ENCODE assay signal across 32 cellular contexts in genomic region chr3:46831316-46831715, GRCh38. TPM values are rescaled to one million over a fixed set of nuclear protein-coding genes. Genes with fewer than 3 reads are reported as not detected.
"Had no signal": no experiment of that assay in that cellular context is flagged by ENCODE, and none has a peak within 500 bp of the region (broad histone marks: within the 10 kb centered on the region; RNA-seq: fewer than 3 reads in every experiment).

No MANE protein-coding gene starts in this region.

- DNase-seq: activated CD4-positive, alpha-beta T cell treated with anti-CD3 and anti-CD28 coated beads for 1 hour; activated CD4-positive, alpha-beta T cell treated with anti-CD3 and anti-CD28 coated beads for 48 hours; activated CD4-positive, alpha-beta T cell treated with anti-CD3 and anti-CD28 coated beads, Interleukin-2, amount 50 U/mL, for 4 hours; activated CD4-positive, CD25-positive, alpha-beta regulatory T cell; activated CD8-positive, alpha-beta memory T cell treated with anti-CD3 and anti-CD28 coated beads for 24 hours; activated gamma-delta T cell treated with Interleukin-2 at 50 U/mL for 16 hours; activated naive CD4-positive, alpha-beta T cell treated with anti-CD3 and anti-CD28 coated beads for 36 hours; activated T-cell treated with anti-CD3 and anti-CD28 coated beads, Interleukin-2, amount 50 U/mL, for 24 hours; adrenal gland; central memory CD4-positive, alpha-beta T cell; MM.1S; MV-4-11; NCI-H1092; NCI-H1436 treated with DMSO at 0.1 percent for 48 hours; NCI-H1694 treated with DMSO at 0.1 percent for 48 hours; NCI-H2029; NCI-H345; NCI-H524 treated with DMSO at 0.1 percent for 48 hours; SHP77; SJCRH30; T1000; WERI-Rb-1 had no signal

- H3K4me1 ChIP-seq: adrenal gland, SJCRH30 had no signal

- H3K36me3 ChIP-seq: adrenal gland, SJCRH30, WERI-Rb-1 had no signal

- ATAC-seq: activated naive CD4-positive, alpha-beta T cell treated with anti-CD3 and anti-CD28 coated beads, Interleukin-2, amount 50 U/mL, for 72 hours; Panc1 had no signal

- H3K4me3 ChIP-seq: adrenal gland, SJCRH30, SK-N-MC had no signal

- H3K9me3 ChIP-seq: adrenal gland, SJCRH30 had no signal

- H3K4me2 ChIP-seq: KMS-11 had no signal

- H3K27ac ChIP-seq: adrenal gland, KMS-11, SJCRH30, SK-N-MC, WERI-Rb-1 had no signal

- H3K27me3 ChIP-seq: adrenal gland, SJCRH30 had no signal

RNA-seq across cellular contexts. Expression of gene MYL3, which starts 31.9 kb away (rescaled TPM):
- total RNA-seq: activated naive CD4-positive, alpha-beta T cell treated with anti-CD3 and anti-CD28 coated beads for 36 hours; activated naive CD4-positive, alpha-beta T cell treated with anti-CD3 and anti-CD28 coated beads, Interleukin-2, amount 50 U/mL, for 72 hours; bronchial epithelial cell; LHCN-M2; NCI-H460; RPMI7951; SJCRH30; T-helper 1 cell treated with Interleukin-12 subunit alpha and Interleukin-12 subunit beta and Interleukin-4 antibody, amounts not matched to agents 30 ng/mL and 1 ng/mL, for 36 hours; T-helper 2 cell treated with Interferon-gamma antibody and Interleukin-4, amounts not matched to agents 100 ng/mL and 5 ng/mL, for 36 hours had no signal

RNA-seq across cellular contexts. Expression of gene PTH1R, which starts 46.2 kb away (rescaled TPM):
- total RNA-seq: activated naive CD4-positive, alpha-beta T cell treated with anti-CD3 and anti-CD28 coated beads for 36 hours; activated naive CD4-positive, alpha-beta T cell treated with anti-CD3 and anti-CD28 coated beads, Interleukin-2, amount 50 U/mL, for 72 hours; bronchial epithelial cell; RPMI7951; T-helper 1 cell treated with Interleukin-12 subunit alpha and Interleukin-12 subunit beta and Interleukin-4 antibody, amounts not matched to agents 30 ng/mL and 1 ng/mL, for 36 hours; T-helper 2 cell treated with Interferon-gamma antibody and Interleukin-4, amounts not matched to agents 100 ng/mL and 5 ng/mL, for 36 hours had no signal
